ENCODE assay signal across 19 cellular contexts in genomic region chr16:28839899-28840298, GRCh38. TPM values are rescaled to one million over a fixed set of nuclear protein-coding genes. Genes with fewer than 3 reads are reported as not detected.
A peak's percentile ranks its signal among the peaks of the same experiment; 100 is the strongest.
DNase-seq lines count a peak whose midpoint lies in the region; ATAC-seq and TF ChIP-seq lines count a peak whose summit lies in the region.
"Had no signal": no experiment of that assay in that cellular context is flagged by ENCODE, and none has a peak within 500 bp of the region (broad histone marks: within the 10 kb centered on the region; RNA-seq: fewer than 3 reads in every experiment).

No MANE protein-coding gene starts in this region.

- H3K36me3 ChIP-seq in left ventricle myocardium inferior (peaks cover 65% of the 10 kb centered on the region), heart right ventricle (peaks cover 6 to 87% (median 59%) of the 10 kb centered on the region in 9 donors), OCI-LY7 (ENCODE audit: insufficient read depth, low read length) (peaks cover 91% of the 10 kb centered on the region), subcutaneous abdominal adipose tissue (ENCODE audit: control insufficient read depth in 5 of 5, insufficient read depth in 5 of 5, low read length in 5 of 5) (peaks cover 0 to 68% (median 64%) of the 10 kb centered on the region in 5 donors), left lung (peaks cover 0 to 95% of the 10 kb centered on the region in 2 donors)

- H3K9me2 ChIP-seq in OCI-LY7 (ENCODE audit: insufficient read depth, low read length): no peaks in the 10 kb centered on the region

- CTCF ChIA-PET in OCI-LY7 (lab: Charles Lee; ENCODE audit: unreplicated experiment): no interaction called here

- WGBS in heart right ventricle, 2 donors: 26 to 74% methylated on average over 1 of the region's 1 CpG

- H3K27ac ChIP-seq in left ventricle myocardium inferior (replicated peaks) (peak overlapping the region; percentile 8), heart right ventricle (no peak overlapping the region), OCI-LY7 (ENCODE audit: low read depth, low read length, poor library complexity, severe bottlenecking) (peak overlapping the region; percentile 10), subcutaneous abdominal adipose tissue (ENCODE audit: low read depth, low read length) (peak overlapping the region; percentile 23), left lung (peak overlapping the region in 1 of 2 donors; percentile 50)
- H3K27ac ChIP-seq: brain microvascular endothelial cell, stomach had no signal

- H3K4me2 ChIP-seq in OCI-LY7 (ENCODE audit: low read length): no peak overlapping the region

- no TSS peak for BruUV-seq in OCI-LY7 (replicated peaks; lab: Mats Ljungman, UMichigan)

- H3K9me3 ChIP-seq in left ventricle myocardium inferior (replicated peaks) (no peaks in the 10 kb centered on the region), heart right ventricle (no peaks in the 10 kb centered on the region), OCI-LY7 (ENCODE audit: low read length) (no peaks in the 10 kb centered on the region), subcutaneous abdominal adipose tissue (ENCODE audit: control insufficient read depth in 5 of 5, low read length in 5 of 5) (no peaks in the 10 kb centered on the region), left lung (no peaks in the 10 kb centered on the region)
- H3K9me3 ChIP-seq: spleen, stomach had no signal

- H3K79me2 ChIP-seq in OCI-LY7 (ENCODE audit: insufficient read depth, low read depth, low read length): peaks cover 10% of the 10 kb centered on the region

- peaks cover 5% of the 10 kb centered on the region for H3K4me1 ChIP-seq in left ventricle myocardium inferior
- H3K4me1 ChIP-seq in heart right ventricle: peaks cover 0 to 6% (median 2%) of the 10 kb centered on the region in 9 donors
- H3K4me1 ChIP-seq in OCI-LY7 (ENCODE audit: insufficient read depth, low read length, poor library complexity, severe bottlenecking): peaks cover 5% of the 10 kb centered on the region
- peaks cover under 1 to 15% (median 11%) of the 10 kb centered on the region in 5 donors for H3K4me1 ChIP-seq in subcutaneous abdominal adipose tissue (ENCODE audit: control insufficient read depth in 5 of 5, insufficient read depth in 5 of 5, low read length in 5 of 5)
- peaks cover 1 to 5% of the 10 kb centered on the region in 2 donors for H3K4me1 ChIP-seq in left lung

- H2AFZ ChIP-seq in OCI-LY7 (ENCODE audit: low read length): no peak overlapping the region

- no peak for DNase-seq in left ventricle myocardium inferior
- DNase-seq in heart right ventricle: no peak
- no peak for DNase-seq in OCI-LY7 (ENCODE audit: low spot score)
- peak; percentile 42 for DNase-seq in cerebellar cortex (ENCODE audit: low spot score)
- no peak for DNase-seq in left lung
- DNase-seq in NCI-H146 (lab: John Stamatoyannopoulos, UW): no peak
- DNase-seq: activated CD8-positive, alpha-beta memory T cell treated with anti-CD3 and anti-CD28 coated beads for 24 hours; activated gamma-delta T cell; brain microvascular endothelial cell; DMS153; effector CD4-positive, alpha-beta T cell; Kasumi-1; left cardiac atrium; NCI-H1694; NCI-H446 treated with DMSO at 0.1 percent for 48 hours; spleen; stomach had no signal

- intact Hi-C loops in left ventricle myocardium inferior (cut with micrococcal nuclease) (no loop called here), heart right ventricle (cut with DNase I) (no loop called here), OCI-LY7 (cut with micrococcal nuclease; ENCODE audit: unreplicated experiment) (no loop called here), left lung (cut with DNase I) (no loop called here)

- ATAC-seq in heart right ventricle (no peak), GM21786 (IDR thresholded peaks at IDR 0.05; ENCODE audit: unreplicated experiment) (no peak), left lung (no peak)

- H3K27me3 ChIP-seq in left ventricle myocardium inferior (ENCODE audit: low read depth): no peaks in the 10 kb centered on the region
- no peaks in the 10 kb centered on the region for H3K27me3 ChIP-seq in heart right ventricle
- H3K27me3 ChIP-seq in subcutaneous abdominal adipose tissue (ENCODE audit: control insufficient read depth in 5 of 5, insufficient read depth in 4 of 5, low read length in 5 of 5): no peaks in the 10 kb centered on the region
- no peaks in the 10 kb centered on the region for H3K27me3 ChIP-seq in left lung
- H3K27me3 ChIP-seq: brain microvascular endothelial cell, spleen, stomach had no signal

- TF ChIP-seq CTCF in left ventricle myocardium inferior (IDR thresholded peaks at IDR 0.05; ENCODE audit: borderline replicate concordance) (no peak), heart right ventricle (IDR thresholded peaks at IDR 0.05) (no peak), OCI-LY7 (conservative IDR thresholded peaks at IDR 0.05; ENCODE audit: low read length) (no peak), left lung (IDR thresholded peaks at IDR 0.05) (no peak)

- peak overlapping the region in 1 of 5 donors; percentile 37 for H3K9ac ChIP-seq in subcutaneous abdominal adipose tissue (ENCODE audit: low read length in 5 of 5)

- peaks cover 5% of the 10 kb centered on the region for H4K20me1 ChIP-seq in OCI-LY7 (ENCODE audit: insufficient read depth, low read length)

- H3K4me3 ChIP-seq in left ventricle myocardium inferior (no peak overlapping the region), heart right ventricle (no peak overlapping the region), OCI-LY7 (ENCODE audit: low read depth, low read length, poor library complexity, severe bottlenecking) (no peak overlapping the region), subcutaneous abdominal adipose tissue (ENCODE audit: low read depth in 1 of 5, low read length in 5 of 5) (no peak overlapping the region), left lung (no peak overlapping the region)
- H3K4me3 ChIP-seq: spleen, stomach had no signal

- POLR2A ChIA-PET in OCI-LY7 (lab: Charles Lee): interaction anchor here (2.1 kb wide), 1 partner anchor 12 kb away, joined by 10 read pairs; no protein-coding TSS in a partner anchor

RNA-seq across cellular contexts. Expression of gene TUFM, which starts 6.2 kb away (rescaled TPM):
- total RNA-seq in left ventricle myocardium inferior: 236 TPM
- total RNA-seq in heart right ventricle: 100 to 1,000 TPM; 193 to 250 (median 236) TPM
- polyA plus RNA-seq in heart right ventricle: 100 to 1,000 TPM; 286 to 362 TPM
- 160 and 184 TPM in 2 replicates for total RNA-seq in OCI-LY7 (2014; rRNA removed; shearing (Covaris generic))
- 176 and 211 TPM in 2 replicates for total RNA-seq in OCI-LY7 (2022)
- 100 to 1,000 TPM; 146 to 176 TPM for total RNA-seq in left lung

RNA-seq across cellular contexts. Expression of gene ATXN2L, which starts 17.1 kb away (rescaled TPM):
- 51.2 TPM for total RNA-seq in left ventricle myocardium inferior
- 10 to 100 TPM; 37.4 to 66.2 (median 45.9) TPM for total RNA-seq in heart right ventricle
- 10 to 100 TPM; 36.0 to 99.9 TPM for polyA plus RNA-seq in heart right ventricle
- 108 and 109 TPM in 2 replicates for total RNA-seq in OCI-LY7 (2014; rRNA removed; shearing (Covaris generic))
- 451 and 487 TPM in 2 replicates for total RNA-seq in OCI-LY7 (2022)
- 100 to 1,000 TPM; 114 to 153 TPM for total RNA-seq in left lung

RNA-seq across cellular contexts. Expression of gene SH2B1, which starts 23.7 kb away (rescaled TPM):
- total RNA-seq in left ventricle myocardium inferior (48.5 TPM), heart right ventricle (10 to 100 TPM; 30.6 to 54.5 (median 36.6) TPM), OCI-LY7 (2022) (76.5 and 92.9 TPM in 2 replicates), left lung (10 to 100 TPM; 36.9 to 42.4 TPM)
- 10 to 100 TPM; 30.2 to 72.1 TPM for polyA plus RNA-seq in heart right ventricle
- 29.8 and 59.8 TPM in 2 replicates for total RNA-seq in OCI-LY7 (2014; rRNA removed; shearing (Covaris generic))

RNA-seq across cellular contexts. Expression of gene ATP2A1, which starts 38.4 kb away (rescaled TPM):
- 0.38 TPM for total RNA-seq in left ventricle myocardium inferior
- total RNA-seq in heart right ventricle: 1 to 10 TPM in 1 of 10 donors, under 1 TPM in 9; 0.13 to 1.0 (median 0.23) TPM
- polyA plus RNA-seq in heart right ventricle: under 1 TPM; 0.13 to 0.44 TPM
- total RNA-seq in OCI-LY7 (2014; rRNA removed; shearing (Covaris generic)): 1.0 and 5.0 TPM in 2 replicates
- 4.4 and 5.0 TPM in 2 replicates for total RNA-seq in OCI-LY7 (2022)
- under 1 TPM; 0.38 to 0.68 TPM for total RNA-seq in left lung

Comparison
In these comparisons a context has a peak if more than half of its experiments do, and no peak if none do; other contexts are left out.
1. H3K27ac ChIP-seq: peak in left ventricle myocardium inferior (single experiment), OCI-LY7 (single experiment) and subcutaneous abdominal adipose tissue (single experiment); none in heart right ventricle (0 of 10).